Comparison of ENCODE assay signal across 1 cellular context in the genomic region with DNA sequence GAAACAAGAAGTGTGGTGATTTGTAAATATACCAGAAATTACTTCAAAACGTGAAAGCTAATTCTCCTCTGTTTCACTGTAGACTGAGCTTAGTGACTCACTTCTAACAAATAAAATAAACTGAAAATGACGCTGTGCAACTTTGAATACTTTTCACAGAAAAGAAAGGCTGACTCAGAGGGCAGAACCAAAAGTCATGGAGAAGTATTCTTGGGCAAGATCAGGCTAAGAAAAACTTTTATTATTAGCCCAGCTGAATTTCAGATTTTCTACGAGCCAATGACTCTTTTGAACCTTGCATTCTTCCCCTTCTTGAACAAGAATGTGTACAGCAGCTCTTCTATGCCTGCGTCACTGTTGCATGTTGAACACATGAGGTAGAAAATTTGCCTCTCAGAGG.
TF ChIP-seq lines count a peak whose summit lies in the region.

No MANE protein-coding gene starts in this region.

TF ChIP-seq in IMR-90, 13 proteins besides CTCF, POLR2A, EP300 and RAD21:
- TF ChIP-seq CEBPB (IDR thresholded peaks at IDR 0.05; ENCODE audit: low read depth, low read length) (peak; percentile 23; the same call in 1 of the 2 replicates), FOS (IDR thresholded peaks at IDR 0.05; ENCODE audit: low read depth, low read length) (no peak)
